In genomic region chr14:105411017-105411941, GRCh38 we compare ENCODE assay signal across 8 cellular contexts. TPM values are rescaled to one million over a fixed set of nuclear protein-coding genes. Genes with fewer than 3 reads are reported as not detected.
DNase-seq lines count a peak whose midpoint lies in the region; ATAC-seq lines count a peak whose summit lies in the region.

No MANE protein-coding gene starts in this region.

- no peaks in the 10 kb centered on the region; the same call in 1 of the 2 replicates for H3K4me1 ChIP-seq in ES-I3 (ENCODE audit: insufficient read depth, low read length)
- no peaks in the 10 kb centered on the region for H3K4me1 ChIP-seq in iPS-20b (ENCODE audit: insufficient read depth, low read length)

- H3K9me3 ChIP-seq in ES-I3 (ENCODE audit: control insufficient read depth, insufficient read depth, low read length) (no peaks in the 10 kb centered on the region), iPS-20b (ENCODE audit: insufficient read depth, low read depth, low read length) (no peaks in the 10 kb centered on the region)

- peak overlapping the region; percentile 67 to 82 for H3K4me3 Mint-ChIP-seq in stimulated activated naive B cell treated with anti-CD40 and anti-IgM and Interleukin-4, amounts not matched to agents 10 μg/mL and 1 μg/mL and 100 μg/mL, for 72 hours
- no peak overlapping the region for H3K4me3 Mint-ChIP-seq in activated CD4-positive, alpha-beta memory T cell treated with anti-CD3 and anti-CD28 coated beads, Interleukin-2, amount 10 ng/mL, durations not matched to agents 7 days and 5 days

- ATAC-seq in stimulated activated naive B cell treated with anti-CD40 and anti-IgM and Interleukin-4, amounts not matched to agents 10 μg/mL and 1 μg/mL and 100 μg/mL, for 72 hours (replicated peaks): peak; percentile 52 to 56
- ATAC-seq in GM21619 (IDR thresholded peaks at IDR 0.05; ENCODE audit: unreplicated experiment): no peak
- ATAC-seq in HG03520 (IDR thresholded peaks at IDR 0.05; ENCODE audit: unreplicated experiment): no peak

- peak; percentile 45 for DNase-seq in NCI-H1105 treated with DMSO at 0.1 percent for 48 hours (lab: John Stamatoyannopoulos, UW)
- DNase-seq in astrocyte of the hippocampus (ENCODE audit: low read depth, low spot score): peak; percentile 70
- no peak for DNase-seq in stimulated activated naive B cell treated with anti-CD40 and anti-IgM and Interleukin-4, amounts not matched to agents 10 μg/mL and 1 μg/mL and 100 μg/mL, for 72 hours
- DNase-seq in activated CD4-positive, alpha-beta memory T cell treated with anti-CD3 and anti-CD28 coated beads, Interleukin-2, amount 10 ng/mL, durations not matched to agents 7 days and 5 days: no peak

- no peaks in the 10 kb centered on the region for H3K9me3 Mint-ChIP-seq in stimulated activated naive B cell treated with anti-CD40 and anti-IgM and Interleukin-4, amounts not matched to agents 10 μg/mL and 1 μg/mL and 100 μg/mL, for 72 hours
- no peaks in the 10 kb centered on the region for H3K9me3 Mint-ChIP-seq in activated CD4-positive, alpha-beta memory T cell treated with anti-CD3 and anti-CD28 coated beads, Interleukin-2, amount 10 ng/mL, durations not matched to agents 7 days and 5 days

- peaks cover 20 to 49% of the 10 kb centered on the region in 2 donors for H3K4me1 Mint-ChIP-seq in stimulated activated naive B cell treated with anti-CD40 and anti-IgM and Interleukin-4, amounts not matched to agents 10 μg/mL and 1 μg/mL and 100 μg/mL, for 72 hours
- H3K4me1 Mint-ChIP-seq in activated CD4-positive, alpha-beta memory T cell treated with anti-CD3 and anti-CD28 coated beads, Interleukin-2, amount 10 ng/mL, durations not matched to agents 7 days and 5 days: peaks cover 5% of the 10 kb centered on the region

- H3K36me3 ChIP-seq in ES-I3 (ENCODE audit: insufficient read depth, low read length) (no peaks in the 10 kb centered on the region), iPS-20b (ENCODE audit: insufficient read depth, low read depth, low read length) (no peaks in the 10 kb centered on the region)

- H3K27me3 Mint-ChIP-seq in stimulated activated naive B cell treated with anti-CD40 and anti-IgM and Interleukin-4, amounts not matched to agents 10 μg/mL and 1 μg/mL and 100 μg/mL, for 72 hours: peaks cover 9 to 23% of the 10 kb centered on the region in 2 donors
- H3K27me3 Mint-ChIP-seq in activated CD4-positive, alpha-beta memory T cell treated with anti-CD3 and anti-CD28 coated beads, Interleukin-2, amount 10 ng/mL, durations not matched to agents 7 days and 5 days: peaks cover 46% of the 10 kb centered on the region

- peak overlapping the region; percentile 56 for H3K27ac Mint-ChIP-seq in stimulated activated naive B cell treated with anti-CD40 and anti-IgM and Interleukin-4, amounts not matched to agents 10 μg/mL and 1 μg/mL and 100 μg/mL, for 72 hours
- H3K27ac Mint-ChIP-seq in activated CD4-positive, alpha-beta memory T cell treated with anti-CD3 and anti-CD28 coated beads, Interleukin-2, amount 10 ng/mL, durations not matched to agents 7 days and 5 days: no peak overlapping the region

- peak overlapping the region; percentile 56; the same call in 1 of the 2 replicates for H3K4me3 ChIP-seq in iPS-20b (ENCODE audit: low read length)

- POLR2A ChIA-PET in activated CD4-positive, alpha-beta memory T cell treated with anti-CD3 and anti-CD28 coated beads, Interleukin-2, amount 10 ng/mL, durations not matched to agents 7 days and 5 days (lab: Charles Lee): interaction anchor here (1.0 kb wide), 3 partner anchors 13 to 390 kb away, joined by 3 read pairs; partner anchors contain the start of genes BRF1, CDCA4 and TEX22

- CTCF ChIA-PET in activated CD4-positive, alpha-beta memory T cell treated with anti-CD3 and anti-CD28 coated beads, Interleukin-2, amount 10 ng/mL, durations not matched to agents 7 days and 5 days (lab: Charles Lee): interaction anchor here (0.5 kb wide), 1 partner anchor 36 kb away, joined by 6 read pairs; no protein-coding TSS in a partner anchor

- peaks cover 68% of the 10 kb centered on the region for H3K27me3 ChIP-seq in iPS-20b (ENCODE audit: insufficient read depth, low read length)

- H3K9ac ChIP-seq in ES-I3 (ENCODE audit: low read depth, low read length): peak overlapping the region; percentile 55
- H3K9ac ChIP-seq in iPS-20b (ENCODE audit: low read depth, low read length): no peak overlapping the region

- peaks cover 0 to 18% of the 10 kb centered on the region in 2 donors for H3K36me3 Mint-ChIP-seq in stimulated activated naive B cell treated with anti-CD40 and anti-IgM and Interleukin-4, amounts not matched to agents 10 μg/mL and 1 μg/mL and 100 μg/mL, for 72 hours
- H3K36me3 Mint-ChIP-seq in activated CD4-positive, alpha-beta memory T cell treated with anti-CD3 and anti-CD28 coated beads, Interleukin-2, amount 10 ng/mL, durations not matched to agents 7 days and 5 days (ENCODE audit: low read depth): no peaks in the 10 kb centered on the region

- no peak overlapping the region for H3K27ac ChIP-seq in iPS-20b (ENCODE audit: low read length)

RNA-seq across cellular contexts. Expression of gene MTA1, which starts 8.3 kb away (rescaled TPM):
- 100 to 1,000 TPM in 1 of 2 experiments, 10 to 100 TPM in 1; 98.5 to 103 TPM for total RNA-seq in activated CD4-positive, alpha-beta memory T cell treated with anti-CD3 and anti-CD28 coated beads, Interleukin-2, amount 10 ng/mL, durations not matched to agents 7 days and 5 days

RNA-seq across cellular contexts. Expression of gene TEX22, which starts 12.9 kb away (rescaled TPM):
- total RNA-seq in activated CD4-positive, alpha-beta memory T cell treated with anti-CD3 and anti-CD28 coated beads, Interleukin-2, amount 10 ng/mL, durations not matched to agents 7 days and 5 days: 1 to 10 TPM; 2.6 to 4.4 TPM

Comparison
In these comparisons a context has a peak if more than half of its experiments do, and no peak if none do; other contexts are left out.
1. DNase-seq: peak in NCI-H1105 treated with DMSO at 0.1 percent for 48 hours (single experiment) and astrocyte of the hippocampus (single experiment); none in stimulated activated naive B cell treated with anti-CD40 and anti-IgM and Interleukin-4, amounts not matched to agents 10 μg/mL and 1 μg/mL and 100 μg/mL, for 72 hours (single experiment) and activated CD4-positive, alpha-beta memory T cell treated with anti-CD3 and anti-CD28 coated beads, Interleukin-2, amount 10 ng/mL, durations not matched to agents 7 days and 5 days (single experiment).
2. ATAC-seq: peak in stimulated activated naive B cell treated with anti-CD40 and anti-IgM and Interleukin-4, amounts not matched to agents 10 μg/mL and 1 μg/mL and 100 μg/mL, for 72 hours (2 of 2); none in GM21619 (single experiment) and HG03520 (single experiment).